In genomic region chr14:75860561-75861160, GRCh38 we compare ENCODE assay signal across 18 cellular contexts.
A peak's percentile ranks its signal among the peaks of the same experiment; 100 is the strongest.
DNase-seq lines count a peak whose midpoint lies in the region; ATAC-seq, FAIRE-seq and TF ChIP-seq lines count a peak whose summit lies in the region.
"Had no signal": no experiment of that assay in that cellular context is flagged by ENCODE, and none has a peak within 500 bp of the region (broad histone marks: within the 10 kb centered on the region; RNA-seq: fewer than 3 reads in every experiment).

No MANE protein-coding gene starts in this region.

- no peaks in the 10 kb centered on the region for H3K36me3 ChIP-seq in ACC112 (ENCODE audit: insufficient read depth, low read length)
- H3K36me3 ChIP-seq in HUES48 (ENCODE audit: control insufficient read depth, insufficient read depth, low read length): 0 out of 2 replicates have a peak, but pooled peaks cover under 1% of the 10 kb centered on the region
- no peaks in the 10 kb centered on the region for H3K36me3 ChIP-seq in K562 (ENCODE audit: control insufficient read depth, insufficient read depth, low read length)
- H3K36me3 ChIP-seq: SJSA1 had no signal

- intact Hi-C loops in K562 (cut with micrococcal nuclease): loop anchor here (5.0 kb wide), 1 partner anchor 148 kb away; no protein-coding TSS in a partner anchor

- in situ Hi-C loops in K562 (cut with MboI): no loop called here

- TF ChIP-seq POLR2A in K562 (conservative IDR thresholded peaks at IDR 0.05): no peak

- CTCF ChIA-PET in K562 (lab: Yijun Ruan, JAX; ENCODE audit: low intra/inter-chr PET ratio): interaction anchor here (0.6 kb wide), 1 partner anchor 79 kb away, joined by 3 read pairs; no protein-coding TSS in a partner anchor

- peak overlapping the region; percentile 1 for H3K27ac Mint-ChIP-seq in nephron progenitor cell
- H3K27ac Mint-ChIP-seq: activated naive CD8-positive, alpha-beta T cell treated with anti-CD3 and anti-CD28 coated beads, Interleukin-2, amount 10 ng/mL, durations not matched to agents 7 days and 5 days had no signal

- no TSS peak for BruUV-seq in K562 (replicated peaks; lab: Mats Ljungman, UMichigan)

- TF ChIP-seq CTCF in K562 (IDR thresholded peaks at IDR 0.05 in 2 of 3, conservative IDR thresholded peaks at IDR 0.05 in 1 of 3; ENCODE audit: insufficient read depth in 2 of 3, low read depth in 1 of 3, low read length in 3 of 3) (peak; percentile 25 to 46 (median 40); a peak in 4 of 6 replicates), nephron progenitor cell (IDR thresholded peaks at IDR 0.05) (no peak)

- peaks cover 44% of the 10 kb centered on the region for H3K4me1 ChIP-seq in ACC112 (ENCODE audit: control insufficient read depth, insufficient read depth, low read length, unreplicated experiment)
- peaks cover 33% of the 10 kb centered on the region for H3K4me1 ChIP-seq in HUES48 (ENCODE audit: control insufficient read depth, insufficient read depth, low read length)
- peaks cover 0 to 22% of the 10 kb centered on the region in 2 experiments; a peak in 3 of 5 replicates for H3K4me1 ChIP-seq in K562 (replicated peaks in 1 of 2; ENCODE audit: control insufficient read depth in 2 of 2, insufficient read depth in 2 of 2, low read length in 2 of 2)

- H3K27me3 ChIP-seq in ACC112 (ENCODE audit: insufficient read depth, low read length) (no peaks in the 10 kb centered on the region), HUES48 (ENCODE audit: control insufficient read depth, insufficient read depth, low read length) (peaks cover 32% of the 10 kb centered on the region), K562 (ENCODE audit: control insufficient read depth in 2 of 2, insufficient read depth in 2 of 2, low read length in 2 of 2) (no peaks in the 10 kb centered on the region)
- H3K27me3 ChIP-seq: SJSA1 had no signal

- H3K79me2 ChIP-seq in ACC112 (ENCODE audit: control insufficient read depth, insufficient read depth, low read length, unreplicated experiment) (no peaks in the 10 kb centered on the region), K562 (ENCODE audit: control insufficient read depth, insufficient read depth, low read length) (no peaks in the 10 kb centered on the region)

- peaks cover 3% of the 10 kb centered on the region for H3K36me3 Mint-ChIP-seq in nephron progenitor cell (ENCODE audit: low read depth)
- H3K36me3 Mint-ChIP-seq: activated naive CD8-positive, alpha-beta T cell treated with anti-CD3 and anti-CD28 coated beads, Interleukin-2, amount 10 ng/mL, durations not matched to agents 7 days and 5 days had no signal

- H2AFZ ChIP-seq in ACC112 (ENCODE audit: low read length, unreplicated experiment) (no peak overlapping the region), K562 (ENCODE audit: low read depth, low read length) (peak overlapping the region; percentile 22; the same call in 1 of the 2 replicates)

- 2% methylated on average over 5 of the region's 5 CpGs for WGBS in K562 (ENCODE audit: insufficient coverage, low coverage, missing lambda C conversion rate)

- H4K20me1 ChIP-seq in K562 (replicated peaks; ENCODE audit: control insufficient read depth, insufficient read depth, low read length): no peaks in the 10 kb centered on the region

- H3K9me1 ChIP-seq in K562 (ENCODE audit: control insufficient read depth, insufficient read depth, low read length): no peaks in the 10 kb centered on the region

- H3K4me3 ChIP-seq in ACC112 (ENCODE audit: low read depth, low read length) (peak overlapping the region; percentile 51; the same call in 1 of the 2 replicates), HUES48 (ENCODE audit: low read depth, low read length) (peak overlapping the region; percentile 25; the same call in 1 of the 2 replicates), K562 (no peak overlapping the region)
- H3K4me3 ChIP-seq: SJSA1 had no signal

- H3K27ac ChIP-seq in ACC112 (ENCODE audit: low read depth, low read length) (peak overlapping the region; percentile 89), HUES48 (ENCODE audit: low read depth, low read length) (peak overlapping the region; percentile 75), K562 (ENCODE audit: extremely low read depth, low read depth, low read length) (peak overlapping the region; percentile 50; the same call in 2 of the 3 replicates)
- H3K27ac ChIP-seq: HL-60, SJSA1 had no signal

- TF ChIP-seq EP300 in K562 (IDR thresholded peaks at IDR 0.05; ENCODE audit: low read length): no peak

- H3K4me2 ChIP-seq in K562 (ENCODE audit: insufficient read depth, low read length): peak overlapping the region; percentile 54

- H3K9me3 ChIP-seq in HUES48 (ENCODE audit: control insufficient read depth, insufficient read depth, low read length) (no peaks in the 10 kb centered on the region), K562 (replicated peaks; ENCODE audit: control insufficient read depth, insufficient read depth, low read depth, low read length) (no peaks in the 10 kb centered on the region)
- H3K9me3 ChIP-seq: SJSA1 had no signal

- FAIRE-seq in K562 (lab: Jason Lieb, UNC): peak; percentile 65

- no peaks in the 10 kb centered on the region for H3K9me3 Mint-ChIP-seq in nephron progenitor cell
- H3K9me3 Mint-ChIP-seq: activated naive CD8-positive, alpha-beta T cell treated with anti-CD3 and anti-CD28 coated beads, Interleukin-2, amount 10 ng/mL, durations not matched to agents 7 days and 5 days had no signal

- POLR2A ChIA-PET in K562 (lab: Yijun Ruan, JAX): interaction anchor here (0.6 to 1.4 kb wide), 4 partner anchors 9 to 99 kb away, joined by 3 to 4 read pairs (median 4); no protein-coding TSS in a partner anchor

- TF ChIP-seq RAD21 in K562 (CRISPR knock-in tag; conservative IDR thresholded peaks at IDR 0.05 in 1 of 2, IDR thresholded peaks at IDR 0.05 in 1 of 2): peak; percentile 15 to 50; a peak in 2 of 4 replicates

- H3K27me3 Mint-ChIP-seq in nephron progenitor cell (ENCODE audit: low read depth, poor library complexity): no peaks in the 10 kb centered on the region
- H3K27me3 Mint-ChIP-seq: activated naive CD8-positive, alpha-beta T cell treated with anti-CD3 and anti-CD28 coated beads, Interleukin-2, amount 10 ng/mL, durations not matched to agents 7 days and 5 days had no signal

- no peak overlapping the region for H3K4me3 Mint-ChIP-seq in nephron progenitor cell
- H3K4me3 Mint-ChIP-seq: activated naive CD8-positive, alpha-beta T cell treated with anti-CD3 and anti-CD28 coated beads, Interleukin-2, amount 10 ng/mL, durations not matched to agents 7 days and 5 days had no signal

- DNase-seq in K562 (ENCODE audit: extremely low read depth in 1 of 4, low spot score in 3 of 4) (peak in 3 of 4 experiments; percentile 8 to 57 (median 46)), nephron progenitor cell (no peak), NCI-H524 treated with DMSO at 0.1 percent for 48 hours (lab: John Stamatoyannopoulos, UW) (no peak), SW 1271 (lab: John Stamatoyannopoulos, UW) (no peak)
- DNase-seq in activated naive CD4-positive, alpha-beta T cell treated with Interleukin-2 at 50 U/mL for 16 hours: no peak
- DNase-seq: activated CD4-positive, alpha-beta T cell treated with anti-CD3 and anti-CD28 coated beads, Interleukin-2, amount 50 U/mL, for 1 hour; activated naive CD8-positive, alpha-beta T cell treated with anti-CD3 and anti-CD28 coated beads, Interleukin-2, amount 10 ng/mL, durations not matched to agents 7 days and 5 days; activated T-cell treated with anti-CD3 and anti-CD28 coated beads, Interleukin-2, amount 50 U/mL, for 1 hour; central memory CD4-positive, alpha-beta T cell; NCI-H1436; NCI-H446 treated with DMSO at 0.1 percent for 48 hours; posterior cingulate gyrus; stimulated activated naive CD4-positive, alpha-beta T cell had no signal

- peak; percentile 92 for ATAC-seq in K562
- no peak for ATAC-seq in HG03280 (IDR thresholded peaks at IDR 0.05; ENCODE audit: unreplicated experiment)

- peaks cover 7% of the 10 kb centered on the region for H3K4me1 Mint-ChIP-seq in nephron progenitor cell

- H3K9ac ChIP-seq in HUES48 (ENCODE audit: low read depth, low read length): no peak overlapping the region
- peak overlapping the region in 1 of 2 experiments; percentile 20; a peak in 1 of 4 replicates for H3K9ac ChIP-seq in K562 (ENCODE audit: insufficient read depth in 1 of 2, low read depth in 2 of 2, low read length in 2 of 2)

TF ChIP-seq in K562, 482 proteins besides CTCF, POLR2A, EP300 and RAD21 (continues in another document):
- TF ChIP-seq NUFIP1 (IDR thresholded peaks at IDR 0.05; ENCODE audit: partially characterized antibody): no peak
- no peak for TF ChIP-seq KAT2B (IDR thresholded peaks at IDR 0.05; ENCODE audit: low read depth, low read length)
- no peak for TF ChIP-seq DDX20 (tag; IDR thresholded peaks at IDR 0.05; ENCODE audit: low read depth)
- no peak for TF ChIP-seq MTA1 (IDR thresholded peaks at IDR 0.05; ENCODE audit: borderline replicate concordance)
- peak; percentile 9; the same call in 1 of the 2 replicates for TF ChIP-seq SOX6 (IDR thresholded peaks at IDR 0.05)
- TF ChIP-seq GATA2 (CRISPR knock-in tag; IDR thresholded peaks at IDR 0.05): no peak
- TF ChIP-seq E2F5 (CRISPR knock-in tag; IDR thresholded peaks at IDR 0.05): no peak
- no peak for TF ChIP-seq HNRNPLL (IDR thresholded peaks at IDR 0.05; ENCODE audit: low read depth, low read length, poor library complexity, severe bottlenecking)
- 0 out of 2 replicates have a peak, but pooled peaks have one; percentile 13 for TF ChIP-seq ZNF24 (IDR thresholded peaks at IDR 0.05)
- TF ChIP-seq RFX5 (IDR thresholded peaks at IDR 0.05; ENCODE audit: low read depth, low read length): no peak

Comparison
In these comparisons a context has a peak if more than half of its experiments do, and no peak if none do; other contexts are left out.
1. DNase-seq: peak in K562 (3 of 4); none in nephron progenitor cell (single experiment), NCI-H524 treated with DMSO at 0.1 percent for 48 hours (single experiment), SW 1271 (0 of 2) and activated naive CD4-positive, alpha-beta T cell treated with Interleukin-2 at 50 U/mL for 16 hours (single experiment).
2. Peak in every context shown above with its lines, with median percentiles within 50 percentile points of each other: H3K27ac ChIP-seq.